9 cellular contexts compared by ENCODE assay signal in the genomic region with DNA sequence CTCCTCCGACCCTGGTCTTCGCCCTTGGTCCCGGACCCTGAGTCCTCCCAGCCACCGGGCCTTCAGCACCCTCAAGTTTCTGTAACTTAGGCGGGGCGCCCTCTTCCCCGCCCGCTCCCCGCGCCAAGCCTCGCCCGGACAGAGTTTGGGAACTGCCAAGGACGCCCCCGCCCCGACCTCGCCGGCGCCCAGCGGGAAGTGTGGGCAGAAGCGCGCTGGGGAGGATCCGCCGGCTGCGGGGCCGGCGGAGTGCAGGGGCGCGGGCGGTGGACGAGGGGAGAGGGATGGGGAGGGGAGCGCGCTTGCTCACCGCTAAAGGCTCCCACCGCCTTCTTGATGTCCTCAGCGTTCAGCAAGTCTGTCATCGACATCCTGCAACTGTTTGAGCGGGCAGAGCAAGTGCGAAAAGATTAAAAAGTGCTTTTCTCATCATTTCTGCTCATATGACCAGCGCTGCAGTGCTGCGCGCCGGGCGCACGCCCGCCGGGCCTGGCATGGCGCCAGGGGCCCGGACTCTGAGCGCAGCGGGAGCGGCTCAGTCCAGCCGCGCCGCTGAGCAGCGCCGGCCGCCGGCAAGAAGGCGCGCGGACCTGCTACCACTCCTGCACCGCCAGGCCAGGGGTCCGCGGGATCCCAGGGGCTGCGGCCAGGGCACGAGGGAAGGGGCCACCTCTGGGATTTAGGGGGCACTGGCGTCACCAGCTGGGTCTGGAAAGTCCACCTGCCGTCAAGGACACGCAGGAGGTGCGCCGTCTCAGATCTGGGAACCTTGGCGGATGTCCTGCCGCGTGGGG. TPM values are rescaled to one million over a fixed set of nuclear protein-coding genes. Genes with fewer than 3 reads are reported as not detected.
DNase-seq lines count a peak whose midpoint lies in the region; ATAC-seq and TF ChIP-seq lines count a peak whose summit lies in the region.
"Had no signal": no experiment of that assay in that cellular context is flagged by ENCODE, and none has a peak within 500 bp of the region (broad histone marks: within the 10 kb centered on the region; RNA-seq: fewer than 3 reads in every experiment).

A gene with protein sequence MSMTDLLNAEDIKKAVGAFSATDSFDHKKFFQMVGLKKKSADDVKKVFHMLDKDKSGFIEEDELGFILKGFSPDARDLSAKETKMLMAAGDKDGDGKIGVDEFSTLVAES (minus strand): TSS at position 401 of the 794 bp plus-strand sequence. CDS start 30 bp downstream, at position 371.

- H3K9me3 ChIP-seq in HUES64 (ENCODE audit: insufficient read depth, low read depth, low read length) (no peaks in the 10 kb centered on the region), mesodermal cell (ENCODE audit: control insufficient read depth, low read length) (no peaks in the 10 kb centered on the region)

- H3K27ac ChIP-seq in HUES64 (ENCODE audit: low read depth, low read length): no peak within 1 kb of the TSS
- no peak within 1 kb of the TSS for H3K27ac ChIP-seq in mesodermal cell (ENCODE audit: low read depth, low read length, severe bottlenecking)
- H3K27ac ChIP-seq: skin epidermis had no signal

- no peak for ATAC-seq in HG02571 (IDR thresholded peaks at IDR 0.05; ENCODE audit: unreplicated experiment)

- H3K27me3 ChIP-seq in HUES64 (ENCODE audit: insufficient read depth, low read length): peaks cover 69% of the 10 kb centered on the region

- H3K4me1 ChIP-seq in HUES64 (ENCODE audit: insufficient read depth, low read length) (peaks cover 3% of the 10 kb centered on the region; the same call in 1 of the 2 replicates), mesodermal cell (ENCODE audit: control insufficient read depth, insufficient read depth, low read length, poor library complexity, severe bottlenecking) (peaks cover 17% of the 10 kb centered on the region)

- 2% methylated on average over 74 of the region's 74 CpGs for WGBS in HUES64
- 3 to 4% methylated on average over 58 to 71 of the region's 74 CpGs for WGBS in mesodermal cell (ENCODE audit: insufficient coverage in 2 of 2), 2 experiments

- H3K36me3 ChIP-seq in HUES64 (ENCODE audit: insufficient read depth, low read length): no peaks in the 10 kb centered on the region
- H3K36me3 ChIP-seq in mesodermal cell (ENCODE audit: control insufficient read depth, insufficient read depth, low read length): no peaks in the 10 kb centered on the region

- peak; percentile 36 for DNase-seq in AG08395 (ENCODE audit: low spot score)
- peak; percentile 67 for DNase-seq in choroid plexus epithelial cell (ENCODE audit: low read depth)
- no peak for DNase-seq in SKM-1 (lab: John Stamatoyannopoulos, UW; ENCODE audit: unreplicated experiment)
- no peak for DNase-seq in NCI-H187 (lab: John Stamatoyannopoulos, UW)
- DNase-seq in midbrain (lab: John Stamatoyannopoulos, UW): no peak

- TF ChIP-seq CTCF in choroid plexus epithelial cell (conservative IDR thresholded peaks at IDR 0.05; ENCODE audit: low read depth, low read length): no peak

- H3K9ac ChIP-seq in HUES64 (ENCODE audit: low read depth, low read length): peak within 1 kb of the TSS; percentile 35; the same call in 1 of the 2 replicates

- peak within 1 kb of the TSS; percentile 61 for H3K4me3 ChIP-seq in HUES64 (ENCODE audit: low read length)
- no peak within 1 kb of the TSS for H3K4me3 ChIP-seq in choroid plexus epithelial cell (ENCODE audit: low read depth, low read length)
- peak within 1 kb of the TSS; percentile 18 for H3K4me3 ChIP-seq in mesodermal cell (ENCODE audit: extremely low read depth, insufficient read depth, low read length, poor library complexity, severe bottlenecking)

RNA-seq across cellular contexts. Expression of the gene that starts here (rescaled TPM):
- polyA plus RNA-seq in HUES64 (2013, experiment 1 of 2): 1.5 TPM
- polyA plus RNA-seq in HUES64 (2013, experiment 2 of 2): 6.3 TPM
- polyA plus RNA-seq in mesodermal cell (2013, experiment 1 of 2): not detected
- not detected for polyA plus RNA-seq in mesodermal cell (2013, experiment 2 of 2)

Comparison
In these comparisons a context has a peak if more than half of its experiments do, and no peak if none do; other contexts are left out.
1. DNase-seq: peak in AG08395 (single experiment) and choroid plexus epithelial cell (single experiment); none in SKM-1 (single experiment), NCI-H187 (0 of 2) and midbrain (single experiment).